17 cellular contexts compared by ENCODE assay signal in the genomic region with DNA sequence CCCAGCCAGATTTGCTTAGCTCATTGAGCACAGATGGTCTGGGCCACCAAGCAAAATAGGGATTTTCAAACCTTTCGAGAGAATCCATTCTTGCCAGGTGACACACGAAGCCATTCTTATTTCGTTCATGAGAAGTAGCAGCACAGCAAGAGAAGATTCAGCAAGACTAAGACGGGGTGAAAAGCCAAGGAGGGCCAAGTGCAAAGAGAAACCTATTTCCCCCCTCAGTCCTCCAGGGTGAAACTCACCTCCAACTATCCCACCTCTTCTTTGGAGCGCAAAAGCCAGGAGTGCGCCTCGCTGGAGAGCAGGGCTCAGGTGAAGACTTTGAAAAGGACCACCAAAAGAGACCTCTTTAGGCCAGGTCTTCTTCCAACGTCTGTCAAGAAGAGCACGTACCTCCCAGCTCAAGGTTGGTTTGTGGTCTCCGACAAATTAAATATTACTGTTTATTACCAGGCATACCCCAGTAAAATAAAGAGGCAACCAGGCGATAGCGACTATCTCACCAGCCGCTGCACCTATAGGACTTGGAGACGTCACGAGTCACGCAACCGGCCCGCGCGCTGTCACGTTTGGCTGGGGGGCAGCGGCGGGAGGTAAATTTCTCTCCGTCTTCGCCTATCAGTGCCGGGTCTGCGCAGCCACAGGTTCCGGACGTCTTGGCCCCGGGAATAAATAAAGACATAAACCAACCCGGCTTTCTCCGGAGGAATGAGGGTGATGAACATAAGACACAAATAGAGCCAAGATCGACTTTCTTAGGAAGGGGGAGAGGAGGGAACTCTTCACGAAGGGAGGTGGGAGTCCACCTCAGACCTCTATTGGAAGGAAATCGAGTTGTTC. TPM values are rescaled to one million over a fixed set of nuclear protein-coding genes. Genes with fewer than 3 reads are reported as not detected.
DNase-seq lines count a peak whose midpoint lies in the region; ATAC-seq and TF ChIP-seq lines count a peak whose summit lies in the region.
"Had no signal": no experiment of that assay in that cellular context is flagged by ENCODE, and none has a peak within 500 bp of the region (broad histone marks: within the 10 kb centered on the region; RNA-seq: fewer than 3 reads in every experiment).

No MANE protein-coding gene starts in this region.

- H3K4me3 Mint-ChIP-seq in activated CD4-positive, alpha-beta T cell treated with anti-CD3 and anti-CD28 coated beads, Interleukin-2, amount 10 ng/mL, durations not matched to agents 7 days and 5 days, result no peak overlapping the region
- no peak overlapping the region for H3K4me3 Mint-ChIP-seq in activated T-helper 1 cell treated with anti-CD3 and anti-CD28 coated beads, Interleukin-12 subunit alpha, Interleukin-12 subunit beta, Interleukin-2, Interleukin-4 antibody, amounts not matched to agents 30 ng/mL and 10 ng/mL and 1 ng/mL, durations not matched to agents 14 hours and 24 hours and 36 hours
- peak overlapping the region; percentile 7 to 39 for H3K4me3 Mint-ChIP-seq in stimulated activated naive B cell treated with anti-CD40 and anti-IgM and Interleukin-4, amounts not matched to agents 10 μg/mL and 1 μg/mL and 100 μg/mL, for 72 hours
- H3K4me3 Mint-ChIP-seq: central memory CD8-positive, alpha-beta T cell had no signal

- peaks cover 4% of the 10 kb centered on the region for H3K4me1 Mint-ChIP-seq in activated CD4-positive, alpha-beta T cell treated with anti-CD3 and anti-CD28 coated beads, Interleukin-2, amount 10 ng/mL, durations not matched to agents 7 days and 5 days
- H3K4me1 Mint-ChIP-seq in activated T-helper 1 cell treated with anti-CD3 and anti-CD28 coated beads, Interleukin-12 subunit alpha, Interleukin-12 subunit beta, Interleukin-2, Interleukin-4 antibody, amounts not matched to agents 30 ng/mL and 10 ng/mL and 1 ng/mL, durations not matched to agents 14 hours and 24 hours and 36 hours (ENCODE audit: low read depth), result peaks cover 9% of the 10 kb centered on the region
- H3K4me1 Mint-ChIP-seq in stimulated activated naive B cell treated with anti-CD40 and anti-IgM and Interleukin-4, amounts not matched to agents 10 μg/mL and 1 μg/mL and 100 μg/mL, for 72 hours, result peaks cover 8 to 43% of the 10 kb centered on the region in 2 donors
- H3K4me1 Mint-ChIP-seq: central memory CD8-positive, alpha-beta T cell had no signal

- CTCF ChIA-PET in activated CD4-positive, alpha-beta T cell treated with anti-CD3 and anti-CD28 coated beads, Interleukin-2, amount 10 ng/mL, durations not matched to agents 7 days and 5 days (lab: Charles Lee), result no interaction called here

- no peak for TF ChIP-seq POLR2A in right lobe of liver (IDR thresholded peaks at IDR 0.05)

- no peak for DNase-seq in activated CD4-positive, alpha-beta T cell treated with anti-CD3 and anti-CD28 coated beads, Interleukin-2, amount 10 ng/mL, durations not matched to agents 7 days and 5 days
- no peak for DNase-seq in activated CD4-positive, alpha-beta T cell treated with anti-CD3 and anti-CD28 coated beads, Interleukin-2, amount 50 U/mL, for 1 hour
- DNase-seq in activated T-helper 1 cell treated with anti-CD3 and anti-CD28 coated beads, Interleukin-12 subunit alpha, Interleukin-12 subunit beta, Interleukin-2, Interleukin-4 antibody, amounts not matched to agents 30 ng/mL and 10 ng/mL and 1 ng/mL, durations not matched to agents 14 hours and 24 hours and 36 hours (ENCODE audit: low spot score), result no peak
- DNase-seq in left ventricle myocardium superior (peak; percentile 62), right lobe of liver (no peak), NCI-H748 treated with DMSO at 0.1 percent for 48 hours (lab: John Stamatoyannopoulos, UW) (no peak)
- DNase-seq in stimulated activated naive B cell treated with anti-CD40 and anti-IgM and Interleukin-4, amounts not matched to agents 10 μg/mL and 1 μg/mL and 100 μg/mL, for 72 hours, result no peak
- DNase-seq: NCI-H2107; stimulated activated CD4-positive, alpha-beta T cell treated with anti-CD3 and anti-CD28 coated beads, Interleukin-4, amount 100 ng/mL, for 4 hours; T-cell had no signal

- H3K27me3 Mint-ChIP-seq in activated CD4-positive, alpha-beta T cell treated with anti-CD3 and anti-CD28 coated beads, Interleukin-2, amount 10 ng/mL, durations not matched to agents 7 days and 5 days, result peaks cover 94% of the 10 kb centered on the region
- peaks cover 91% of the 10 kb centered on the region for H3K27me3 Mint-ChIP-seq in activated T-helper 1 cell treated with anti-CD3 and anti-CD28 coated beads, Interleukin-12 subunit alpha, Interleukin-12 subunit beta, Interleukin-2, Interleukin-4 antibody, amounts not matched to agents 30 ng/mL and 10 ng/mL and 1 ng/mL, durations not matched to agents 14 hours and 24 hours and 36 hours (ENCODE audit: insufficient read depth)
- H3K27me3 Mint-ChIP-seq in stimulated activated naive B cell treated with anti-CD40 and anti-IgM and Interleukin-4, amounts not matched to agents 10 μg/mL and 1 μg/mL and 100 μg/mL, for 72 hours, result peaks cover 91 to 97% of the 10 kb centered on the region in 2 donors

- peak overlapping the region; percentile 38 for H3K27ac Mint-ChIP-seq in activated CD4-positive, alpha-beta T cell treated with anti-CD3 and anti-CD28 coated beads, Interleukin-2, amount 10 ng/mL, durations not matched to agents 7 days and 5 days
- peak overlapping the region; percentile 46 for H3K27ac Mint-ChIP-seq in activated T-helper 1 cell treated with anti-CD3 and anti-CD28 coated beads, Interleukin-12 subunit alpha, Interleukin-12 subunit beta, Interleukin-2, Interleukin-4 antibody, amounts not matched to agents 30 ng/mL and 10 ng/mL and 1 ng/mL, durations not matched to agents 14 hours and 24 hours and 36 hours
- H3K27ac Mint-ChIP-seq in stimulated activated naive B cell treated with anti-CD40 and anti-IgM and Interleukin-4, amounts not matched to agents 10 μg/mL and 1 μg/mL and 100 μg/mL, for 72 hours, result peak overlapping the region; percentile 81
- H3K27ac Mint-ChIP-seq: activated naive CD8-positive, alpha-beta T cell had no signal

- peaks cover 4% of the 10 kb centered on the region for H3K36me3 Mint-ChIP-seq in activated CD4-positive, alpha-beta T cell treated with anti-CD3 and anti-CD28 coated beads, Interleukin-2, amount 10 ng/mL, durations not matched to agents 7 days and 5 days (ENCODE audit: low read depth)
- peaks cover 3% of the 10 kb centered on the region for H3K36me3 Mint-ChIP-seq in activated T-helper 1 cell treated with anti-CD3 and anti-CD28 coated beads, Interleukin-12 subunit alpha, Interleukin-12 subunit beta, Interleukin-2, Interleukin-4 antibody, amounts not matched to agents 30 ng/mL and 10 ng/mL and 1 ng/mL, durations not matched to agents 14 hours and 24 hours and 36 hours (ENCODE audit: low read depth)
- peaks cover 4 to 7% of the 10 kb centered on the region in 2 donors for H3K36me3 Mint-ChIP-seq in stimulated activated naive B cell treated with anti-CD40 and anti-IgM and Interleukin-4, amounts not matched to agents 10 μg/mL and 1 μg/mL and 100 μg/mL, for 72 hours
- H3K36me3 Mint-ChIP-seq: activated naive CD8-positive, alpha-beta T cell; T-cell had no signal

- H3K36me3 ChIP-seq in right lobe of liver, result no peaks in the 10 kb centered on the region
- H3K36me3 ChIP-seq: tibial nerve had no signal

- H3K4me1 ChIP-seq in right lobe of liver, result peaks cover 0 to 10% (median 0%) of the 10 kb centered on the region in 4 donors

- intact Hi-C loops in activated T-helper 1 cell treated with anti-CD3 and anti-CD28 coated beads, Interleukin-12 subunit alpha, Interleukin-12 subunit beta, Interleukin-2, Interleukin-4 antibody, amounts not matched to agents 30 ng/mL and 10 ng/mL and 1 ng/mL, durations not matched to agents 14 hours and 24 hours and 36 hours (cut with micrococcal nuclease), result loop anchor here (2.0 to 5.0 kb wide), 3 partner anchors 33 to 930 kb away; a partner anchor contains a TSS
- intact Hi-C loops in left ventricle myocardium superior (cut with micrococcal nuclease), result no loop called here
- intact Hi-C loops in right lobe of liver (cut with DNase I), result no loop called here

- POLR2A ChIA-PET in activated CD4-positive, alpha-beta T cell treated with anti-CD3 and anti-CD28 coated beads, Interleukin-2, amount 10 ng/mL, durations not matched to agents 7 days and 5 days (lab: Charles Lee), result no interaction called here

- ATAC-seq in left ventricle myocardium superior (no peak), right lobe of liver (no peak), HG02938 (IDR thresholded peaks at IDR 0.05; ENCODE audit: unreplicated experiment) (no peak)
- ATAC-seq in stimulated activated naive B cell treated with anti-CD40 and anti-IgM and Interleukin-4, amounts not matched to agents 10 μg/mL and 1 μg/mL and 100 μg/mL, for 72 hours (replicated peaks), result no peak
- ATAC-seq: activated CD4-positive, CD25-positive, alpha-beta regulatory T cell treated with anti-CD3 and anti-CD28 coated beads, Interleukin-2, amount 50 U/mL, for 24 hours; GM12878; T-cell had no signal

- no peaks in the 10 kb centered on the region for H3K9me3 Mint-ChIP-seq in activated CD4-positive, alpha-beta T cell treated with anti-CD3 and anti-CD28 coated beads, Interleukin-2, amount 10 ng/mL, durations not matched to agents 7 days and 5 days
- H3K9me3 Mint-ChIP-seq in activated T-helper 1 cell treated with anti-CD3 and anti-CD28 coated beads, Interleukin-12 subunit alpha, Interleukin-12 subunit beta, Interleukin-2, Interleukin-4 antibody, amounts not matched to agents 30 ng/mL and 10 ng/mL and 1 ng/mL, durations not matched to agents 14 hours and 24 hours and 36 hours, result no peaks in the 10 kb centered on the region
- H3K9me3 Mint-ChIP-seq in stimulated activated naive B cell treated with anti-CD40 and anti-IgM and Interleukin-4, amounts not matched to agents 10 μg/mL and 1 μg/mL and 100 μg/mL, for 72 hours, result no peaks in the 10 kb centered on the region
- H3K9me3 Mint-ChIP-seq: central memory CD8-positive, alpha-beta T cell had no signal

- no peak for TF ChIP-seq CTCF in right lobe of liver (IDR thresholded peaks at IDR 0.05)

- no peaks in the 10 kb centered on the region for H3K9me3 ChIP-seq in right lobe of liver
- H3K9me3 ChIP-seq: tibial nerve had no signal

- H3K27ac ChIP-seq in right lobe of liver, result no peak overlapping the region
- H3K27ac ChIP-seq: tibial nerve had no signal

- H3K27me3 ChIP-seq in right lobe of liver, result peaks cover 15 to 39% of the 10 kb centered on the region in 2 donors

- 7% methylated on average over 27 of the region's 35 CpGs for WGBS in right lobe of liver (ENCODE audit: insufficient coverage, low coverage, low lambda C conversion rate, missing lambda C conversion rate)

- no peak overlapping the region for H3K4me3 ChIP-seq in right lobe of liver
- H3K4me3 ChIP-seq: GM12878 had no signal

RNA-seq across cellular contexts. Expression of a gene that starts 1.8 kb away (rescaled TPM):
- total RNA-seq in activated CD4-positive, alpha-beta T cell treated with anti-CD3 and anti-CD28 coated beads, Interleukin-2, amount 10 ng/mL, durations not matched to agents 7 days and 5 days, result not detected
- not detected in 2 replicates for total RNA-seq in activated T-helper 1 cell treated with anti-CD3 and anti-CD28 coated beads, Interleukin-12 subunit alpha, Interleukin-12 subunit beta, Interleukin-2, Interleukin-4 antibody, amounts not matched to agents 30 ng/mL and 10 ng/mL and 1 ng/mL, durations not matched to agents 14 hours and 24 hours and 36 hours
- total RNA-seq in left ventricle myocardium superior (73.5 TPM), right lobe of liver (not detected)
- total RNA-seq: GM12878, mononuclear cell, tibial nerve had no signal

Comparison
In these comparisons a context has a peak if more than half of its experiments do, and no peak if none do; other contexts are left out.
1. H3K4me3 Mint-ChIP-seq: peak in stimulated activated naive B cell treated with anti-CD40 and anti-IgM and Interleukin-4, amounts not matched to agents 10 μg/mL and 1 μg/mL and 100 μg/mL, for 72 hours (2 of 2); none in activated CD4-positive, alpha-beta T cell treated with anti-CD3 and anti-CD28 coated beads, Interleukin-2, amount 10 ng/mL, durations not matched to agents 7 days and 5 days (single experiment) and activated T-helper 1 cell treated with anti-CD3 and anti-CD28 coated beads, Interleukin-12 subunit alpha, Interleukin-12 subunit beta, Interleukin-2, Interleukin-4 antibody, amounts not matched to agents 30 ng/mL and 10 ng/mL and 1 ng/mL, durations not matched to agents 14 hours and 24 hours and 36 hours (single experiment).
2. RNA of a gene that starts 1.8 kb away (total RNA-seq): 73.5 TPM in left ventricle myocardium superior (single experiment); not detected in activated CD4-positive, alpha-beta T cell treated with anti-CD3 and anti-CD28 coated beads, Interleukin-2, amount 10 ng/mL, durations not matched to agents 7 days and 5 days, not detected in activated T-helper 1 cell treated with anti-CD3 and anti-CD28 coated beads, Interleukin-12 subunit alpha, Interleukin-12 subunit beta, Interleukin-2, Interleukin-4 antibody, amounts not matched to agents 30 ng/mL and 10 ng/mL and 1 ng/mL, durations not matched to agents 14 hours and 24 hours and 36 hours and not detected in right lobe of liver; every median in the first group is over 10 times any median in the second.
3. Peak in every context shown above with its lines, with median percentiles within 50 percentile points of each other: H3K27ac Mint-ChIP-seq.